1 cellular context compared by ENCODE assay signal in the genomic region with DNA sequence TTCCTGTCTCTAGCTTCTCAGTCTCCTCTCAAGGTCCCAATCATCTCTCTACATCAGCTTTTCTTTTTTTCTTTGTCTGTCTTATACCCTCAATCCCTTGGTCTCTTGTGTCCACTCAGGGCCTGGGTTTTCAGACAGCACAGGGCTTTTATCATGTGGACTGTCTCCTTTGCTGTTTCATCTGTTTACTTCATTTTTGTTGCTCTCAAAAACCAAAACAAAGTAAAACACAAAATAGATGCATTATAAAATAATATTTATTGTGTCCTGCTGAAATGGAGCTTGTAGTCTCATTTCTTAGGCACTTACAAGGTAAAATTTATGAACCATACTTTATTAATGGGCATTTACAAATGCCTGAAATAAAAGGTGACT.
TF ChIP-seq lines count a peak whose summit lies in the region.

No MANE protein-coding gene starts in this region.

TF ChIP-seq in HepG2, 621 proteins besides CTCF, POLR2A, EP300 and RAD21:
- TF ChIP-seq ZNF446 (CRISPR knock-in tag; IDR thresholded peaks at IDR 0.05) (no peak), ZSCAN22 (CRISPR knock-in tag; IDR thresholded peaks at IDR 0.05) (no peak), ZNF343 (CRISPR knock-in tag; IDR thresholded peaks at IDR 0.05) (no peak), RNF2 (conservative IDR thresholded peaks at IDR 0.05; ENCODE audit: low read depth) (no peak), ZNF703 (CRISPR knock-in tag; IDR thresholded peaks at IDR 0.05; ENCODE audit: borderline replicate concordance) (no peak)
- TF ChIP-seq, protein P1, sequence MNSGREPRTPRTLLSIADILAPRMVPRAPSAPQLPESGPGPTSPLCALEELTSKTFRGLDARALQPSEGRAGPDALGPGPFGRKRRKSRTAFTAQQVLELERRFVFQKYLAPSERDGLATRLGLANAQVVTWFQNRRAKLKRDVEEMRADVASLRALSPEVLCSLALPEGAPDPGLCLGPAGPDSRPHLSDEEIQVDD (CRISPR knock-in tag; IDR thresholded peaks at IDR 0.05; ENCODE audit: borderline replicate concordance), result no peak
